Comparison of ENCODE assay signal across 8 cellular contexts in genomic region chr1:93908394-93909145, GRCh38. TPM values are rescaled to one million over a fixed set of nuclear protein-coding genes. Genes with fewer than 3 reads are reported as not detected.
DNase-seq lines count a peak whose midpoint lies in the region; ATAC-seq and TF ChIP-seq lines count a peak whose summit lies in the region.

No MANE protein-coding gene starts in this region.

- H3K4me1 ChIP-seq in naive thymus-derived CD4-positive, alpha-beta T cell (ENCODE audit: control insufficient read depth in 2 of 2, insufficient read depth in 2 of 2, low read length in 2 of 2): peaks cover 9 to 21% of the 10 kb centered on the region in 2 donors

- intact Hi-C loops in naive thymus-derived CD4-positive, alpha-beta T cell (cut with micrococcal nuclease): loop anchor here (1.0 to 10.0 kb wide), 18 partner anchors 29 to 1326 kb away; partner anchors contain the start of genes ABCD3 (in 2 of the 2), CCDC18 (in 2 of the 2), DNTTIP2 (in 2 of the 2) and TMED5 (in 2 of the 2)

- peak overlapping the region; percentile 85 for H3K4me3 ChIP-seq in epithelial cell of proximal tubule (ENCODE audit: low read depth, low read length)
- peak overlapping the region; percentile 61 for H3K4me3 ChIP-seq in naive thymus-derived CD4-positive, alpha-beta T cell (ENCODE audit: low read length)

- peaks cover 0 to 23% (median 0%) of the 10 kb centered on the region in 5 donors for H3K27me3 Mint-ChIP-seq in naive thymus-derived CD4-positive, alpha-beta T cell
- H3K27me3 Mint-ChIP-seq in stimulated activated naive B cell treated with anti-CD40 and anti-IgM and Interleukin-4, amounts not matched to agents 10 μg/mL and 1 μg/mL and 100 μg/mL, for 72 hours: peaks cover 0 to 3% of the 10 kb centered on the region in 2 donors

- peaks cover 25 to 46% (median 41%) of the 10 kb centered on the region in 7 donors for H3K4me1 Mint-ChIP-seq in naive thymus-derived CD4-positive, alpha-beta T cell
- peaks cover 20 to 27% of the 10 kb centered on the region in 2 donors for H3K4me1 Mint-ChIP-seq in stimulated activated naive B cell treated with anti-CD40 and anti-IgM and Interleukin-4, amounts not matched to agents 10 μg/mL and 1 μg/mL and 100 μg/mL, for 72 hours

- H3K27me3 ChIP-seq in naive thymus-derived CD4-positive, alpha-beta T cell (ENCODE audit: control insufficient read depth in 2 of 2, insufficient read depth in 2 of 2, low read length in 2 of 2): no peaks in the 10 kb centered on the region

- CTCF ChIA-PET in HEK293T (lab: Yijun Ruan, JAX): interaction anchor here (0.6 to 1.0 kb wide), 2 partner anchors 25 to 29 kb away, joined by 4 to 11 read pairs; no protein-coding TSS in a partner anchor
- CTCF ChIA-PET in naive thymus-derived CD4-positive, alpha-beta T cell (lab: Charles Lee): interaction anchor here (0.7 to 3.6 kb wide), 7 partner anchors 29 to 949 kb away, joined by 3 to 19 read pairs (median 7); partner anchors contain the start of gene DNTTIP2

- H3K9me3 ChIP-seq in naive thymus-derived CD4-positive, alpha-beta T cell (ENCODE audit: control insufficient read depth in 2 of 3, low read length in 3 of 3): no peaks in the 10 kb centered on the region

- peak; percentile 66 for DNase-seq in DMS 273 (lab: John Stamatoyannopoulos, UW; ENCODE audit: unreplicated experiment)
- no peak for DNase-seq in DMS 273 treated with DMSO at 0.1 percent for 48 hours (lab: John Stamatoyannopoulos, UW)
- DNase-seq in HEK293T (ENCODE audit: extremely low spot score): peak; percentile 39
- peak; percentile 83 for DNase-seq in NAMALWA (ENCODE audit: low spot score)
- peak; percentile 84 for DNase-seq in activated CD8-positive, alpha-beta memory T cell treated with anti-CD3 and anti-CD28 coated beads for 24 hours
- no peak for DNase-seq in epithelial cell of proximal tubule (ENCODE audit: low read depth)
- peak; percentile 40 to 68 (median 60) for DNase-seq in naive thymus-derived CD4-positive, alpha-beta T cell
- peak; percentile 34 for DNase-seq in stimulated activated naive B cell treated with anti-CD40 and anti-IgM and Interleukin-4, amounts not matched to agents 10 μg/mL and 1 μg/mL and 100 μg/mL, for 72 hours

- peak overlapping the region; percentile 73 for H3K27ac ChIP-seq in naive thymus-derived CD4-positive, alpha-beta T cell (ENCODE audit: low read depth, low read length)

- H3K36me3 Mint-ChIP-seq in naive thymus-derived CD4-positive, alpha-beta T cell: peaks cover 0 to 8% (median 0%) of the 10 kb centered on the region in 5 donors
- no peaks in the 10 kb centered on the region for H3K36me3 Mint-ChIP-seq in stimulated activated naive B cell treated with anti-CD40 and anti-IgM and Interleukin-4, amounts not matched to agents 10 μg/mL and 1 μg/mL and 100 μg/mL, for 72 hours

- no peaks in the 10 kb centered on the region for H3K36me3 ChIP-seq in naive thymus-derived CD4-positive, alpha-beta T cell (ENCODE audit: control insufficient read depth in 2 of 3, insufficient read depth in 3 of 3, low read length in 3 of 3)

- ATAC-seq in naive thymus-derived CD4-positive, alpha-beta T cell: peak; percentile 51
- ATAC-seq in stimulated activated naive B cell treated with anti-CD40 and anti-IgM and Interleukin-4, amounts not matched to agents 10 μg/mL and 1 μg/mL and 100 μg/mL, for 72 hours (replicated peaks): peak; percentile 52 to 59

- POLR2A ChIA-PET in HEK293T (lab: Yijun Ruan, JAX): interaction anchor here (2.7 kb wide), 1 partner anchor 29 kb away, joined by 16 read pairs; the partner anchor contains the start of gene DNTTIP2
- POLR2A ChIA-PET in naive thymus-derived CD4-positive, alpha-beta T cell (lab: Charles Lee): interaction anchor here (1.6 to 3.6 kb wide), 4 partner anchors 30 to 279 kb away, joined by 4 to 38 read pairs (median 17); partner anchors contain the start of gene DNTTIP2

- no peak for TF ChIP-seq CTCF in epithelial cell of proximal tubule (conservative IDR thresholded peaks at IDR 0.05; ENCODE audit: low read depth, low read length)

- peaks cover 0 to 6% (median 0%) of the 10 kb centered on the region in 11 donors for H3K9me3 Mint-ChIP-seq in naive thymus-derived CD4-positive, alpha-beta T cell
- H3K9me3 Mint-ChIP-seq in stimulated activated naive B cell treated with anti-CD40 and anti-IgM and Interleukin-4, amounts not matched to agents 10 μg/mL and 1 μg/mL and 100 μg/mL, for 72 hours: peaks cover 2 to 6% of the 10 kb centered on the region in 2 donors

- H3K27ac Mint-ChIP-seq in naive thymus-derived CD4-positive, alpha-beta T cell: peak overlapping the region; percentile 60 to 92 (median 84)
- H3K27ac Mint-ChIP-seq in stimulated activated naive B cell treated with anti-CD40 and anti-IgM and Interleukin-4, amounts not matched to agents 10 μg/mL and 1 μg/mL and 100 μg/mL, for 72 hours: peak overlapping the region; percentile 87

- H3K4me3 Mint-ChIP-seq in naive thymus-derived CD4-positive, alpha-beta T cell: peak overlapping the region; percentile 83 to 99 (median 88)
- peak overlapping the region; percentile 82 to 86 for H3K4me3 Mint-ChIP-seq in stimulated activated naive B cell treated with anti-CD40 and anti-IgM and Interleukin-4, amounts not matched to agents 10 μg/mL and 1 μg/mL and 100 μg/mL, for 72 hours

TF ChIP-seq in HEK293T, 16 proteins besides CTCF, POLR2A, EP300 and RAD21:
- TF ChIP-seq FOXM1 (IDR thresholded peaks at IDR 0.05; ENCODE audit: borderline replicate concordance) (no peak), PKNOX1 (IDR thresholded peaks at IDR 0.05) (peak; percentile 65), TARDBP (IDR thresholded peaks at IDR 0.05) (no peak)
TF ChIP-seq in HEK293T: peak in this region for 1.

RNA-seq across cellular contexts. Expression of gene GCLM, which starts 0.7 kb away (rescaled TPM):
- total RNA-seq in epithelial cell of proximal tubule: 20.7 and 24.7 TPM in 2 replicates
- total RNA-seq in naive thymus-derived CD4-positive, alpha-beta T cell: 10 to 100 TPM in 3 of 5 experiments, 1 to 10 TPM in 2; 6.4 to 23.8 (median 11.5) TPM
- polyA plus RNA-seq in naive thymus-derived CD4-positive, alpha-beta T cell: 10 to 100 TPM in 1 of 2 donors, 1 to 10 TPM in 1; 9.5 to 13.8 TPM

RNA-seq across cellular contexts. Expression of gene DNTTIP2, which starts 29.6 kb away (rescaled TPM):
- 36.8 and 41.6 TPM in 2 replicates for total RNA-seq in epithelial cell of proximal tubule
- total RNA-seq in naive thymus-derived CD4-positive, alpha-beta T cell: 10 to 100 TPM; 51.8 to 84.2 (median 77.5) TPM
- polyA plus RNA-seq in naive thymus-derived CD4-positive, alpha-beta T cell: 10 to 100 TPM; 83.6 to 86.4 TPM

Comparison
In these comparisons a context has a peak if more than half of its experiments do, and no peak if none do; other contexts are left out.
1. DNase-seq: peak in DMS 273 (single experiment), HEK293T (single experiment), NAMALWA (single experiment), activated CD8-positive, alpha-beta memory T cell treated with anti-CD3 and anti-CD28 coated beads for 24 hours (single experiment), naive thymus-derived CD4-positive, alpha-beta T cell (9 of 9) and stimulated activated naive B cell treated with anti-CD40 and anti-IgM and Interleukin-4, amounts not matched to agents 10 μg/mL and 1 μg/mL and 100 μg/mL, for 72 hours (single experiment); none in DMS 273 treated with DMSO at 0.1 percent for 48 hours (single experiment) and epithelial cell of proximal tubule (single experiment).